In the genomic region with DNA sequence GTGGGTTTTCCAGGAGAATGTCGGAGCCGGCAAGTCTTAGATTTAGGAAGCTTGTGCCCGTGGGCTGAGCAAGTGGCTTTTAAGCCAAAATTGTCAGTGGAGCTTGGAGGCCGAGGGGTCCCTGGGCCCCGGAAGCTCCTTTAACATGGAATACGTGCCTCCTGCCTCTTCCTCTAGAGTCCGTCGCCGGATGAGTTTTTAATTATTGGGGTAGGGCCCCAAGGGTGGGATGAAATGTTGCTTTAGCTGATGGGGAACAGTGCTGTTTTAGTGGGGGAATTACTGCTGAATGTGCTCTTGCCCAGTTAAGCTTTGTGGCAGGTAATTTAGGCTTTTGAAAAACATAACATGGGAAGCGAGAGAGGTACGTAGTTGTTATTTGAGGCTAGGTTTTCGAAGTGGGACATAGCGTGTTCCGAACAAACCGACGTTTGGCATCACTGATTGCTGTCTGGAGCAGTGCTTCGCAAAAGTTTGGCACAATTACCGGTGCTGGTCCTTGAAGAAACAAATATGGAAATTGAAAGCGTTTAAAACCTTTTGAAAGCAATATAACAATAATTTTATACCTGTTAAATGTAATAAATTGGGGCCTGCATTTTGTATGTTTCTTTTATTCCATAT, we compare ENCODE assay signal across 8 cellular contexts. TPM values are rescaled to one million over a fixed set of nuclear protein-coding genes. Genes with fewer than 3 reads are reported as not detected.
DNase-seq lines count a peak whose midpoint lies in the region; ATAC-seq and TF ChIP-seq lines count a peak whose summit lies in the region.

No MANE protein-coding gene starts in this region.

- ATAC-seq in RWPE2 (ENCODE audit: low read depth) (no peak), HG02981 (IDR thresholded peaks at IDR 0.05; ENCODE audit: unreplicated experiment) (no peak)

- peaks cover 54% of the 10 kb centered on the region for H4K20me1 ChIP-seq in neural progenitor cell (ENCODE audit: low read depth)

- H3K9me3 ChIP-seq in RWPE2 (ENCODE audit: severe bottlenecking) (no peaks in the 10 kb centered on the region), esophagus (ENCODE audit: control insufficient read depth in 2 of 2, insufficient read depth in 1 of 2, low read depth in 1 of 2, low read length in 1 of 2) (no peaks in the 10 kb centered on the region), neural progenitor cell (ENCODE audit: low read depth) (no peaks in the 10 kb centered on the region)

- H3K4me1 ChIP-seq in RWPE2 (ENCODE audit: insufficient read depth, poor library complexity, severe bottlenecking): peaks cover 28% of the 10 kb centered on the region
- peaks cover 0 to 3% of the 10 kb centered on the region in 2 donors for H3K4me1 ChIP-seq in esophagus (ENCODE audit: control insufficient read depth in 2 of 2, insufficient read depth in 2 of 2, low read length in 1 of 2)
- H3K4me1 ChIP-seq in neural progenitor cell: peaks cover 21% of the 10 kb centered on the region

- H3K4me2 ChIP-seq in neural progenitor cell: peak overlapping the region; percentile 98

- WGBS in esophagus, 2 donors: 0 to 1% methylated on average over 19 of the region's 19 CpGs

- H3K27ac ChIP-seq in RWPE2 (ENCODE audit: poor library complexity, severe bottlenecking) (peak overlapping the region; percentile 82), esophagus (ENCODE audit: low read depth in 2 of 2, low read length in 1 of 2) (peak overlapping the region; percentile 89 to 95), neural progenitor cell (peak overlapping the region; percentile 87)

- POLR2A ChIA-PET in activated CD4-positive, alpha-beta T cell treated with anti-CD3 and anti-CD28 coated beads, Interleukin-2, amount 10 ng/mL, durations not matched to agents 7 days and 5 days (lab: Charles Lee): interaction anchor here (0.7 kb wide), 1 partner anchor 37 kb away, joined by 4 read pairs; no protein-coding TSS in a partner anchor

- H3K36me3 ChIP-seq in RWPE2 (ENCODE audit: low read depth) (peaks cover 55% of the 10 kb centered on the region), esophagus (ENCODE audit: control insufficient read depth in 2 of 2, insufficient read depth in 2 of 2, low read length in 1 of 2) (no peaks in the 10 kb centered on the region), neural progenitor cell (peaks cover 39% of the 10 kb centered on the region)

- peak overlapping the region; percentile 98 for H3K9ac ChIP-seq in neural progenitor cell

- TF ChIP-seq CTCF in RWPE2 (IDR thresholded peaks at IDR 0.05; ENCODE audit: poor library complexity, severe bottlenecking) (no peak), neural progenitor cell (IDR thresholded peaks at IDR 0.05) (no peak)

- no peak overlapping the region for H2AFZ ChIP-seq in neural progenitor cell (replicated peaks)

- CTCF ChIA-PET in activated CD4-positive, alpha-beta T cell treated with anti-CD3 and anti-CD28 coated beads, Interleukin-2, amount 10 ng/mL, durations not matched to agents 7 days and 5 days (lab: Charles Lee): interaction anchor here (0.7 to 2.5 kb wide), 22 partner anchors 8 to 542 kb away, joined by 3 to 15 read pairs (median 4); a partner anchor contains a TSS

- H3K79me2 ChIP-seq in neural progenitor cell (ENCODE audit: low read depth): peaks cover 59% of the 10 kb centered on the region

- H3K27me3 ChIP-seq in RWPE2 (ENCODE audit: insufficient read depth, poor library complexity, severe bottlenecking) (no peaks in the 10 kb centered on the region), esophagus (ENCODE audit: control insufficient read depth in 1 of 2, insufficient read depth in 2 of 2, low read length in 2 of 2) (no peaks in the 10 kb centered on the region), neural progenitor cell (no peaks in the 10 kb centered on the region)

- H3K4me3 Mint-ChIP-seq in activated CD4-positive, alpha-beta T cell treated with anti-CD3 and anti-CD28 coated beads, Interleukin-2, amount 10 ng/mL, durations not matched to agents 7 days and 5 days: peak overlapping the region; percentile 99
- H3K4me3 Mint-ChIP-seq in neural progenitor cell: peak overlapping the region; percentile 100

- H3K27ac Mint-ChIP-seq in activated CD4-positive, alpha-beta T cell treated with anti-CD3 and anti-CD28 coated beads, Interleukin-2, amount 10 ng/mL, durations not matched to agents 7 days and 5 days: peak overlapping the region; percentile 97
- peak overlapping the region; percentile 99 for H3K27ac Mint-ChIP-seq in neural progenitor cell

- H3K4me3 ChIP-seq in RWPE2 (ENCODE audit: severe bottlenecking) (peak overlapping the region; percentile 91), esophagus (ENCODE audit: low read depth in 1 of 2, low read length in 2 of 2) (peak overlapping the region; percentile 94 to 95), neural progenitor cell (peak overlapping the region; percentile 88)

- peaks cover 52% of the 10 kb centered on the region for H3K4me1 Mint-ChIP-seq in activated CD4-positive, alpha-beta T cell treated with anti-CD3 and anti-CD28 coated beads, Interleukin-2, amount 10 ng/mL, durations not matched to agents 7 days and 5 days
- H3K4me1 Mint-ChIP-seq in neural progenitor cell: peaks cover 29% of the 10 kb centered on the region

- no peak for DNase-seq in activated CD4-positive, alpha-beta T cell treated with anti-CD3 and anti-CD28 coated beads, Interleukin-2, amount 10 ng/mL, durations not matched to agents 7 days and 5 days
- no peak for DNase-seq in activated CD4-positive, alpha-beta T cell treated with anti-CD3 and anti-CD28 coated beads, Interleukin-2, amount 50 U/mL, for 4 hours
- DNase-seq in RWPE2 (ENCODE audit: low spot score) (no peak), neural progenitor cell (ENCODE audit: low spot score) (no peak), D341Med (ENCODE audit: low spot score) (no peak), NK-92 (lab: John Stamatoyannopoulos, UW; ENCODE audit: unreplicated experiment) (no peak)

- no peaks in the 10 kb centered on the region for H3K27me3 Mint-ChIP-seq in activated CD4-positive, alpha-beta T cell treated with anti-CD3 and anti-CD28 coated beads, Interleukin-2, amount 10 ng/mL, durations not matched to agents 7 days and 5 days
- peaks cover 5% of the 10 kb centered on the region for H3K27me3 Mint-ChIP-seq in neural progenitor cell (ENCODE audit: insufficient read depth, low read depth)

- H3K36me3 Mint-ChIP-seq in activated CD4-positive, alpha-beta T cell treated with anti-CD3 and anti-CD28 coated beads, Interleukin-2, amount 10 ng/mL, durations not matched to agents 7 days and 5 days (ENCODE audit: low read depth): peaks cover 54% of the 10 kb centered on the region
- peaks cover 28% of the 10 kb centered on the region for H3K36me3 Mint-ChIP-seq in neural progenitor cell

- H3F3A ChIP-seq in neural progenitor cell (ENCODE audit: low read depth): peaks cover 37% of the 10 kb centered on the region

- H3K9me3 Mint-ChIP-seq in activated CD4-positive, alpha-beta T cell treated with anti-CD3 and anti-CD28 coated beads, Interleukin-2, amount 10 ng/mL, durations not matched to agents 7 days and 5 days: no peaks in the 10 kb centered on the region
- H3K9me3 Mint-ChIP-seq in neural progenitor cell: no peaks in the 10 kb centered on the region

RNA-seq across cellular contexts. Expression of a gene that starts 0.8 kb away (rescaled TPM):
- 100 to 1,000 TPM; 721 to 748 TPM for total RNA-seq in activated CD4-positive, alpha-beta T cell treated with anti-CD3 and anti-CD28 coated beads, Interleukin-2, amount 10 ng/mL, durations not matched to agents 7 days and 5 days
- polyA plus RNA-seq in esophagus: 1,000 to 10,000 TPM; 1,458 to 1,852 TPM
- 3,057 and 3,732 TPM in 2 replicates for total RNA-seq in neural progenitor cell (ENCODE audit: low replicate concordance)

RNA-seq across cellular contexts. Expression of a gene that starts 47.7 kb away (rescaled TPM):
- total RNA-seq in activated CD4-positive, alpha-beta T cell treated with anti-CD3 and anti-CD28 coated beads, Interleukin-2, amount 10 ng/mL, durations not matched to agents 7 days and 5 days: under 1 TPM; 0.35 to 0.52 TPM
- polyA plus RNA-seq in esophagus: 1 to 10 TPM; 1.6 to 1.9 TPM
- total RNA-seq in neural progenitor cell (ENCODE audit: low replicate concordance): 13.7 TPM in 2 replicates
